In genomic region chr1:85245456-85245855, GRCh38 we compare ENCODE assay signal across 25 cellular contexts. TPM values are rescaled to one million over a fixed set of nuclear protein-coding genes. Genes with fewer than 3 reads are reported as not detected.
DNase-seq lines count a peak whose midpoint lies in the region; ATAC-seq lines count a peak whose summit lies in the region.
"Had no signal": no experiment of that assay in that cellular context is flagged by ENCODE, and none has a peak within 500 bp of the region (broad histone marks: within the 10 kb centered on the region; RNA-seq: fewer than 3 reads in every experiment).

No MANE protein-coding gene starts in this region.

- no peak overlapping the region for H3K27ac Mint-ChIP-seq in activated T-helper 2 cell treated with anti-CD3 and anti-CD28 coated beads, Interferon-gamma antibody, Interleukin-2, Interleukin-4, amounts not matched to agents 10 μg/mL and 5 μg/mL and 100 μg/mL, durations not matched to agents 14 hours and 24 hours and 36 hours
- H3K27ac Mint-ChIP-seq: activated CD4-positive, alpha-beta memory T cell treated with anti-CD3 and anti-CD28 coated beads, Interleukin-2, amount 10 ng/mL, durations not matched to agents 7 days and 5 days had no signal

- H3K27me3 Mint-ChIP-seq in activated T-helper 2 cell treated with anti-CD3 and anti-CD28 coated beads, Interferon-gamma antibody, Interleukin-2, Interleukin-4, amounts not matched to agents 10 μg/mL and 5 μg/mL and 100 μg/mL, durations not matched to agents 14 hours and 24 hours and 36 hours (ENCODE audit: low read depth): no peaks in the 10 kb centered on the region
- H3K27me3 Mint-ChIP-seq: activated CD4-positive, alpha-beta memory T cell treated with anti-CD3 and anti-CD28 coated beads, Interleukin-2, amount 10 ng/mL, durations not matched to agents 7 days and 5 days had no signal

- H3K36me3 ChIP-seq in ACC112 (ENCODE audit: insufficient read depth, low read length): peaks cover 3% of the 10 kb centered on the region; the same call in 1 of the 2 replicates
- peaks cover 6% of the 10 kb centered on the region for H3K36me3 ChIP-seq in MG63
- no peaks in the 10 kb centered on the region for H3K36me3 ChIP-seq in muscle layer of colon (ENCODE audit: insufficient read depth, low read length)
- H3K36me3 ChIP-seq in effector memory CD4-positive, alpha-beta T cell (ENCODE audit: control insufficient read depth, insufficient read depth, low read length): no peaks in the 10 kb centered on the region
- H3K36me3 ChIP-seq: lower lobe of right lung had no signal

- no peak overlapping the region for H3K9ac ChIP-seq in muscle layer of colon (ENCODE audit: low read length)

- H3K79me2 ChIP-seq in ACC112 (ENCODE audit: control insufficient read depth, insufficient read depth, low read length, unreplicated experiment): no peaks in the 10 kb centered on the region

- H3K4me3 Mint-ChIP-seq in activated T-helper 2 cell treated with anti-CD3 and anti-CD28 coated beads, Interferon-gamma antibody, Interleukin-2, Interleukin-4, amounts not matched to agents 10 μg/mL and 5 μg/mL and 100 μg/mL, durations not matched to agents 14 hours and 24 hours and 36 hours (ENCODE audit: low read depth): no peak overlapping the region
- H3K4me3 Mint-ChIP-seq: activated CD4-positive, alpha-beta memory T cell treated with anti-CD3 and anti-CD28 coated beads, Interleukin-2, amount 10 ng/mL, durations not matched to agents 7 days and 5 days had no signal

- H3K4me1 Mint-ChIP-seq in activated T-helper 2 cell treated with anti-CD3 and anti-CD28 coated beads, Interferon-gamma antibody, Interleukin-2, Interleukin-4, amounts not matched to agents 10 μg/mL and 5 μg/mL and 100 μg/mL, durations not matched to agents 14 hours and 24 hours and 36 hours (ENCODE audit: low read depth): peaks cover 15% of the 10 kb centered on the region

- ATAC-seq in GM19455 (IDR thresholded peaks at IDR 0.05; ENCODE audit: unreplicated experiment): no peak
- ATAC-seq: A549, gastroesophageal sphincter, right cardiac atrium had no signal

- H3K27ac ChIP-seq in ACC112 (ENCODE audit: low read depth, low read length) (0 out of 2 replicates have a peak overlapping the region, but pooled peaks have one; percentile 25), epithelial cell of prostate (peak overlapping the region; percentile 63), muscle layer of colon (ENCODE audit: low read depth, low read length) (peak overlapping the region; percentile 8)
- no peak overlapping the region for H3K27ac ChIP-seq in effector memory CD4-positive, alpha-beta T cell (ENCODE audit: insufficient read depth, low read length, poor library complexity, severe bottlenecking)
- H3K27ac ChIP-seq: A549, lower lobe of right lung had no signal

- H3K9me3 ChIP-seq in MG63: no peaks in the 10 kb centered on the region
- H3K9me3 ChIP-seq in muscle layer of colon (ENCODE audit: low read length): no peaks in the 10 kb centered on the region
- no peaks in the 10 kb centered on the region for H3K9me3 ChIP-seq in effector memory CD4-positive, alpha-beta T cell (ENCODE audit: control insufficient read depth, low read length)
- H3K9me3 ChIP-seq: A549, gastroesophageal sphincter, lower lobe of right lung had no signal

- peaks cover 35% of the 10 kb centered on the region for H3K4me1 ChIP-seq in ACC112 (ENCODE audit: control insufficient read depth, insufficient read depth, low read length, unreplicated experiment)
- H3K4me1 ChIP-seq in muscle layer of colon (ENCODE audit: insufficient read depth, low read length): peaks cover 36% of the 10 kb centered on the region
- H3K4me1 ChIP-seq in effector memory CD4-positive, alpha-beta T cell (ENCODE audit: control insufficient read depth, insufficient read depth, low read length, poor library complexity, severe bottlenecking): peaks cover 2% of the 10 kb centered on the region
- H3K4me1 ChIP-seq: A549 had no signal

- H3K4me3 ChIP-seq in ACC112 (ENCODE audit: low read depth, low read length): no peak overlapping the region
- H3K4me3 ChIP-seq in MG63: no peak overlapping the region
- H3K4me3 ChIP-seq in muscle layer of colon (ENCODE audit: low read depth in 1 of 2, low read length in 2 of 2): no peak overlapping the region
- no peak overlapping the region for H3K4me3 ChIP-seq in effector memory CD4-positive, alpha-beta T cell (ENCODE audit: insufficient read depth, low read depth, low read length, poor library complexity, severe bottlenecking)
- H3K4me3 ChIP-seq: A549, gastroesophageal sphincter, lower lobe of right lung had no signal

- peaks cover 10% of the 10 kb centered on the region for H3K36me3 Mint-ChIP-seq in activated T-helper 2 cell treated with anti-CD3 and anti-CD28 coated beads, Interferon-gamma antibody, Interleukin-2, Interleukin-4, amounts not matched to agents 10 μg/mL and 5 μg/mL and 100 μg/mL, durations not matched to agents 14 hours and 24 hours and 36 hours (ENCODE audit: low read depth)

- DNase-seq in MG63: peak; percentile 39
- DNase-seq in epithelial cell of prostate (ENCODE audit: low read depth, low spot score): peak; percentile 26
- DNase-seq in NCI-H146 treated with DMSO at 0.1 percent for 48 hours (lab: John Stamatoyannopoulos, UW; ENCODE audit: unreplicated experiment): no peak
- no peak for DNase-seq in activated T-helper 2 cell treated with anti-CD3 and anti-CD28 coated beads, Interferon-gamma antibody, Interleukin-2, Interleukin-4, amounts not matched to agents 10 μg/mL and 5 μg/mL and 100 μg/mL, durations not matched to agents 14 hours and 24 hours and 36 hours (ENCODE audit: low spot score)
- no peak for DNase-seq in effector memory CD4-positive, alpha-beta T cell
- DNase-seq: activated CD4-positive, alpha-beta memory T cell treated with anti-CD3 and anti-CD28 coated beads, Interleukin-2, amount 10 ng/mL, durations not matched to agents 7 days and 5 days; activated CD4-positive, CD25-positive, alpha-beta regulatory T cell; activated gamma-delta T cell treated with Interleukin-2 at 50 U/mL for 16 hours; activated T-cell treated with anti-CD3 and anti-CD28 coated beads for 4 hours; amygdala; C1 segment of cervical spinal cord; Calu3; caudate nucleus; H7; lower lobe of right lung; NCI-H1436; NCI-H524 treated with DMSO at 0.1 percent for 48 hours; right cardiac atrium; stimulated activated CD8-positive, alpha-beta memory T cell treated with anti-CD3 and anti-CD28 coated beads, Interleukin-4, amount 100 ng/mL, for 48 hours; T-helper 9 cell had no signal

- intact Hi-C loops in activated T-helper 2 cell treated with anti-CD3 and anti-CD28 coated beads, Interferon-gamma antibody, Interleukin-2, Interleukin-4, amounts not matched to agents 10 μg/mL and 5 μg/mL and 100 μg/mL, durations not matched to agents 14 hours and 24 hours and 36 hours (cut with micrococcal nuclease): no loop called here

- H3K9me3 Mint-ChIP-seq in activated T-helper 2 cell treated with anti-CD3 and anti-CD28 coated beads, Interferon-gamma antibody, Interleukin-2, Interleukin-4, amounts not matched to agents 10 μg/mL and 5 μg/mL and 100 μg/mL, durations not matched to agents 14 hours and 24 hours and 36 hours: no peaks in the 10 kb centered on the region

- H2AFZ ChIP-seq in ACC112 (ENCODE audit: low read length, unreplicated experiment): no peak overlapping the region

- H3K27me3 ChIP-seq in ACC112 (ENCODE audit: insufficient read depth, low read length): no peaks in the 10 kb centered on the region
- H3K27me3 ChIP-seq in MG63: no peaks in the 10 kb centered on the region
- no peaks in the 10 kb centered on the region for H3K27me3 ChIP-seq in muscle layer of colon (ENCODE audit: control insufficient read depth in 1 of 2, insufficient read depth in 2 of 2, low read length in 2 of 2)
- no peaks in the 10 kb centered on the region for H3K27me3 ChIP-seq in effector memory CD4-positive, alpha-beta T cell (replicated peaks; ENCODE audit: control insufficient read depth, insufficient read depth, low read length, poor library complexity, severe bottlenecking)
- H3K27me3 ChIP-seq: gastroesophageal sphincter had no signal

RNA-seq across cellular contexts. Expression of gene C1orf52, which starts 14.0 kb away (rescaled TPM):
- 16.4 and 19.8 TPM in 2 replicates for total RNA-seq in MG63 (2014; rRNA removed; shearing (Covaris generic); ENCODE audit: low replicate concordance)
- total RNA-seq in activated T-helper 2 cell treated with anti-CD3 and anti-CD28 coated beads, Interferon-gamma antibody, Interleukin-2, Interleukin-4, amounts not matched to agents 10 μg/mL and 5 μg/mL and 100 μg/mL, durations not matched to agents 14 hours and 24 hours and 36 hours: 23.9 and 25.8 TPM in 2 replicates

RNA-seq across cellular contexts. Expression of gene BCL10, which starts 31.0 kb away (rescaled TPM):
- total RNA-seq in MG63 (2014; rRNA removed; shearing (Covaris generic); ENCODE audit: low replicate concordance): 11.3 and 24.9 TPM in 2 replicates
- total RNA-seq in activated T-helper 2 cell treated with anti-CD3 and anti-CD28 coated beads, Interferon-gamma antibody, Interleukin-2, Interleukin-4, amounts not matched to agents 10 μg/mL and 5 μg/mL and 100 μg/mL, durations not matched to agents 14 hours and 24 hours and 36 hours: 24.4 and 27.4 TPM in 2 replicates

RNA-seq across cellular contexts. Expression of gene SYDE2, which starts 44.6 kb away (rescaled TPM):
- total RNA-seq in MG63 (2014; rRNA removed; shearing (Covaris generic); ENCODE audit: low replicate concordance): 1.3 and 2.8 TPM in 2 replicates
- total RNA-seq in activated T-helper 2 cell treated with anti-CD3 and anti-CD28 coated beads, Interferon-gamma antibody, Interleukin-2, Interleukin-4, amounts not matched to agents 10 μg/mL and 5 μg/mL and 100 μg/mL, durations not matched to agents 14 hours and 24 hours and 36 hours: 1.9 and 2.1 TPM in 2 replicates

Comparison
In these comparisons a context has a peak if more than half of its experiments do, and no peak if none do; other contexts are left out.
1. DNase-seq: peak in MG63 (single experiment) and epithelial cell of prostate (single experiment); none in NCI-H146 treated with DMSO at 0.1 percent for 48 hours (single experiment), activated T-helper 2 cell treated with anti-CD3 and anti-CD28 coated beads, Interferon-gamma antibody, Interleukin-2, Interleukin-4, amounts not matched to agents 10 μg/mL and 5 μg/mL and 100 μg/mL, durations not matched to agents 14 hours and 24 hours and 36 hours (single experiment) and effector memory CD4-positive, alpha-beta T cell (0 of 3).